Comparison of ENCODE assay signal across 9 cellular contexts in the genomic region with DNA sequence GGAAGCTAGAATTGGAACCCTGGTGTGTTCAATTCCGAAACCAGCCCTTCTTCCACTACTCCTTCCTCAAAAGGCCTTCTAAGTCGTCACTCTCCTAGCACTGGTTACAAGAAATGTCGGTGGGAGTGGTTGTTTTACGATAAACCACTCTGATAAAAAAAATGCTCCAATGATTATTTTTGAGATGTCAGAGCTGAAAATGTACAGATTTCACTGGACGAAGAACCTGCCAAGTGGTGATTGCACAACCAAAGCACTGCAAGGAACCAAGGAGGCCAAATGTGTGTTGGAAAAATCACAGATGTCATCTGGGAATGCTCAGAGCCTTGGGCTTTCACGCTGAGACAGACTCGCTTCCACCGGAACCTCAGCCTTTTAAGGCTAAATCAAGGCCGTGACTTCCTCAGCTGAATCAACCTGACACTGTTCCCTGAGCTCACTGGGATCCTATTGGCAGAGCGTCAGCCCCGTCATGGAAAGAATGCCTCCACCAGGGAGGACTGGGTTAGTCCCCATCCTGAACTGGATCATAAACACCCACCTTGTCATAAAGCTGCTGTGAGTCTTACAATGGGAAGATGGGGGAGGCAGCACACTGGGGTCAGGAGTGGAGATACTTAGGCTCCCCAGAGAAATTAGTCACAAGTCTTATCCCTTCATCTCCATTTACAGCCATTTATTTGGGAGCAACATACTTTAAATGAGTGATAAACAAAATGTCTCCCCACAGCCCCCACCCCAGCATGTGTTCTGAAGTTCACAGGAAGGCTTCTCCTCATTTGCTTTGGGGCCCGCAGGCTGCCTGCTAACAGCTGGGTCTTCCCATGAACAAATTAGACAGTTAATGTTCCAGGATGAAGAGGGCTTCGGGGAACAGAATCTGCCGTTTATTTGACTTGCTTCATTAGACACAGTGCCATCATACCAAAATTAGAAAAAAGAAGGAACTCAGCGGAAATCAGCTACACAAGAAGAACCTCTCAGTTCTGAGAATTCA.
DNase-seq lines count a peak whose midpoint lies in the region; ATAC-seq and TF ChIP-seq lines count a peak whose summit lies in the region.
"Had no signal": no experiment of that assay in that cellular context is flagged by ENCODE, and none has a peak within 500 bp of the region (broad histone marks: within the 10 kb centered on the region; RNA-seq: fewer than 3 reads in every experiment).

No MANE protein-coding gene starts in this region.

- no peaks in the 10 kb centered on the region for H3K27me3 ChIP-seq in smooth muscle cell (ENCODE audit: low read depth)

- no peaks in the 10 kb centered on the region for H3K4me1 ChIP-seq in smooth muscle cell (ENCODE audit: low read depth)

- WGBS in smooth muscle cell (ENCODE audit: low lambda C conversion rate): 40% methylated on average over 15 of the region's 15 CpGs

- no peak overlapping the region for H3K9ac ChIP-seq in smooth muscle cell (ENCODE audit: low read depth)

- H3K4me3 ChIP-seq in smooth muscle cell: no peak overlapping the region

- peak; percentile 44 for ATAC-seq in left colon
- ATAC-seq in HG02973 (IDR thresholded peaks at IDR 0.05; ENCODE audit: unreplicated experiment): no peak
- ATAC-seq in GM18867 (IDR thresholded peaks at IDR 0.05; ENCODE audit: unreplicated experiment): no peak

- H3K27ac ChIP-seq in smooth muscle cell (ENCODE audit: low read depth): peak overlapping the region; percentile 83

- H3K4me2 ChIP-seq in smooth muscle cell: peak overlapping the region; percentile 24

- no peak overlapping the region for H2AFZ ChIP-seq in smooth muscle cell (ENCODE audit: low read depth)

- DNase-seq in GM04503 (ENCODE audit: low read depth) (peak; percentile 95), cerebellar cortex (ENCODE audit: low spot score) (peak; percentile 41), left colon (peak; percentile 54 to 84), smooth muscle cell (lab: John Stamatoyannopoulos, UW; ENCODE audit: unreplicated experiment) (peak; percentile 40), NCI-H524 (lab: John Stamatoyannopoulos, UW) (no peak), NCI-H446 treated with DMSO at 0.1 percent for 48 hours (lab: John Stamatoyannopoulos, UW) (no peak)
- DNase-seq: foreskin melanocyte had no signal

- H3F3A ChIP-seq in smooth muscle cell (ENCODE audit: low read depth): peaks cover 4% of the 10 kb centered on the region

- TF ChIP-seq CTCF in smooth muscle cell (IDR thresholded peaks at IDR 0.05; ENCODE audit: borderline replicate concordance, insufficient read depth, poor library complexity, severe bottlenecking): no peak

- H3K79me2 ChIP-seq in smooth muscle cell (ENCODE audit: low read depth): no peaks in the 10 kb centered on the region

- intact Hi-C loops in left colon (cut with DNase I, micrococcal nuclease): no loop called here

- H4K20me1 ChIP-seq in smooth muscle cell (ENCODE audit: low read depth): no peaks in the 10 kb centered on the region

- no peaks in the 10 kb centered on the region for H3K9me3 ChIP-seq in smooth muscle cell (replicated peaks; ENCODE audit: low read depth)

- H3K36me3 ChIP-seq in smooth muscle cell (ENCODE audit: low read depth): no peaks in the 10 kb centered on the region

Comparison
In these comparisons a context has a peak if more than half of its experiments do, and no peak if none do; other contexts are left out.
1. DNase-seq: peak in GM04503 (single experiment), cerebellar cortex (single experiment), left colon (2 of 2) and smooth muscle cell (single experiment); none in NCI-H524 (0 of 2) and NCI-H446 treated with DMSO at 0.1 percent for 48 hours (single experiment).